Comparison of ENCODE assay signal across 1 cellular context in the genomic region with DNA sequence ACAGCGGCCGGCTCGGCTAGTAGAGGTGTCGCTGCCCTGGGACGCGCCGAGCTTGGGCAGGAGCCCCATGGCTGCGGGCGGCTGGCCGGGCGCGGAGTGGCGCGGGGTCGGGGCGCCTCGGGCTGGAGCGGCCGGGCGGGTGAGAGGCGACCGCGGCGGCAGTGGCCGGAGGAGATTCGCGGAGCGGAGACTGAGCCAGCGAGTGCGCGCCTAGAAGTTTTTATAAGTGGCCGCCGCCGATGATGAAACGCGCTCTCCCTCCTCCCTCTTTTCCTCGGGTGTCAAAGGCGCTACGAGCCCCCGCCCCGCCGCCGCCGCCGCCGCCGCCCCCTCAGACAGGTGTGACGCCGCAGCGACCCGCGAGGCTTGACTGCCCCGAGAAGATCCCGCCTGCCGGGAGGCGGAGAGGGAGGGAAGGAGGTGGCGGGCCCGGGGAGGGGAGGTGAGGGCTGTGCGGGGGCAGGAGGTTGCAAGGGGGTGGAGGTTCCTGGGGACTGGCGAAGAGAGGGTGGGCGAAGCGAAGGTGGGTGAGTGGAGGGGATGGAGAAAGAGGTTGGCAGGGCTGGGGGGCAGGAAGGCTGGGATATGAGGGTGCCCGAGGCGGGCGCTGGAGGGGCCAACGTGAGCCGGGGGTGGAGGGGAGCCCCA.
TF ChIP-seq lines count a peak whose summit lies in the region.

TSS of gene SLCO2A1 (minus strand) at position 192 of the 648 bp plus-strand sequence. CDS start at position 69, 123 bp downstream.

TF ChIP-seq in HepG2, 621 proteins besides CTCF, POLR2A, EP300 and RAD21 (continued from another document and continues in another):
- TF ChIP-seq, protein P1, sequence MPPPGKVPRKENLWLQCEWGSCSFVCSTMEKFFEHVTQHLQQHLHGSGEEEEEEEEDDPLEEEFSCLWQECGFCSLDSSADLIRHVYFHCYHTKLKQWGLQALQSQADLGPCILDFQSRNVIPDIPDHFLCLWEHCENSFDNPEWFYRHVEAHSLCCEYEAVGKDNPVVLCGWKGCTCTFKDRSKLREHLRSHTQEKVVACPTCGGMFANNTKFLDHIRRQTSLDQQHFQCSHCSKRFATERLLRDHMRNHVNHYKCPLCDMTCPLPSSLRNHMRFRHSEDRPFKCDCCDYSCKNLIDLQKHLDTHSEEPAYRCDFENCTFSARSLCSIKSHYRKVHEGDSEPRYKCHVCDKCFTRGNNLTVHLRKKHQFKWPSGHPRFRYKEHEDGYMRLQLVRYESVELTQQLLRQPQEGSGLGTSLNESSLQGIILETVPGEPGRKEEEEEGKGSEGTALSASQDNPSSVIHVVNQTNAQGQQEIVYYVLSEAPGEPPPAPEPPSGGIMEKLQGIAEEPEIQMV (CRISPR knock-in tag; IDR thresholded peaks at IDR 0.05; ENCODE audit: low read depth), result no peak
- TF ChIP-seq HES4 (CRISPR knock-in tag; IDR thresholded peaks at IDR 0.05; ENCODE audit: borderline replicate concordance) (no peak), ZFX (CRISPR knock-in tag; IDR thresholded peaks at IDR 0.05; ENCODE audit: low read depth) (peak; percentile 21; the same call in 1 of the 2 replicates), ZNF263 (CRISPR knock-in tag; IDR thresholded peaks at IDR 0.05) (peak; percentile 87), KDM2A (CRISPR knock-in tag; IDR thresholded peaks at IDR 0.05; ENCODE audit: borderline replicate concordance, low read depth) (no peak), ZNF180 (CRISPR knock-in tag; IDR thresholded peaks at IDR 0.05; ENCODE audit: borderline replicate concordance, low read depth) (no peak), ELF4 (CRISPR knock-in tag; IDR thresholded peaks at IDR 0.05; ENCODE audit: borderline replicate concordance) (no peak), LCORL (IDR thresholded peaks at IDR 0.05) (no peak), LCORL (CRISPR knock-in tag; IDR thresholded peaks at IDR 0.05) (peak; percentile 29; the same call in 1 of the 2 replicates), ZFY (CRISPR knock-in tag; IDR thresholded peaks at IDR 0.05) (0 out of 2 replicates have a peak, but pooled peaks have one; percentile 5), ZFAT (CRISPR knock-in tag; conservative IDR thresholded peaks at IDR 0.05) (no peak), NBN (conservative IDR thresholded peaks at IDR 0.05) (no peak), BRCA1 (CRISPR knock-in tag; IDR thresholded peaks at IDR 0.05) (no peak), RNF2 (conservative IDR thresholded peaks at IDR 0.05; ENCODE audit: low read depth) (0 out of 2 replicates have a peak, but pooled peaks have one; percentile 32), ATF7-NPFF (CRISPR knock-in tag; IDR thresholded peaks at IDR 0.05; ENCODE audit: low read depth) (peak; percentile 54; the same call in 1 of the 2 replicates), PAWR (CRISPR knock-in tag; IDR thresholded peaks at IDR 0.05; ENCODE audit: borderline replicate concordance) (no peak), HNRNPLL (IDR thresholded peaks at IDR 0.05; ENCODE audit: low read depth, low read length, poor library complexity, severe bottlenecking) (peak; percentile 16), KAT8 (CRISPR knock-in tag; IDR thresholded peaks at IDR 0.05) (no peak), FOXC1 (CRISPR knock-in tag; IDR thresholded peaks at IDR 0.05; ENCODE audit: borderline replicate concordance) (peak; percentile 15; the same call in 1 of the 2 replicates), ZNF83 (CRISPR knock-in tag; IDR thresholded peaks at IDR 0.05; ENCODE audit: borderline replicate concordance) (no peak), ZNF639 (CRISPR knock-in tag; conservative IDR thresholded peaks at IDR 0.05) (no peak), ZNF331 (CRISPR knock-in tag; IDR thresholded peaks at IDR 0.05) (no peak), DR1 (CRISPR knock-in tag; IDR thresholded peaks at IDR 0.05) (no peak), NFE2L2 (IDR thresholded peaks at IDR 0.05; ENCODE audit: low read length) (no peak), ZSCAN31 (CRISPR knock-in tag; IDR thresholded peaks at IDR 0.05; ENCODE audit: low read depth) (no peak), ZNF484 (CRISPR knock-in tag; IDR thresholded peaks at IDR 0.05; ENCODE audit: borderline replicate concordance, low read depth) (no peak), RARG (CRISPR knock-in tag; IDR thresholded peaks at IDR 0.05; ENCODE audit: low read depth) (no peak), SNAI1 (CRISPR knock-in tag; IDR thresholded peaks at IDR 0.05; ENCODE audit: borderline replicate concordance) (no peak), ZNF776 (CRISPR knock-in tag; IDR thresholded peaks at IDR 0.05) (peak; percentile 74; the same call in 1 of the 2 replicates), CREM (IDR thresholded peaks at IDR 0.05) (no peak), CREM (CRISPR knock-in tag; IDR thresholded peaks at IDR 0.05) (no peak), FOXJ3 (CRISPR knock-in tag; IDR thresholded peaks at IDR 0.05; ENCODE audit: borderline replicate concordance) (no peak), CSRNP1 (CRISPR knock-in tag; IDR thresholded peaks at IDR 0.05) (no peak), MTF2 (CRISPR knock-in tag; IDR thresholded peaks at IDR 0.05; ENCODE audit: borderline replicate concordance) (0 out of 2 replicates have a peak, but pooled peaks have one; percentile 24), ZFP62 (CRISPR knock-in tag; IDR thresholded peaks at IDR 0.05) (no peak)
- TF ChIP-seq, protein P2, sequence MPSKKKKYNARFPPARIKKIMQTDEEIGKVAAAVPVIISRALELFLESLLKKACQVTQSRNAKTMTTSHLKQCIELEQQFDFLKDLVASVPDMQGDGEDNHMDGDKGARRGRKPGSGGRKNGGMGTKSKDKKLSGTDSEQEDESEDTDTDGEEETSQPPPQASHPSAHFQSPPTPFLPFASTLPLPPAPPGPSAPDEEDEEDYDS (CRISPR knock-in tag; IDR thresholded peaks at IDR 0.05), result no peak
- TF ChIP-seq, protein P3, sequence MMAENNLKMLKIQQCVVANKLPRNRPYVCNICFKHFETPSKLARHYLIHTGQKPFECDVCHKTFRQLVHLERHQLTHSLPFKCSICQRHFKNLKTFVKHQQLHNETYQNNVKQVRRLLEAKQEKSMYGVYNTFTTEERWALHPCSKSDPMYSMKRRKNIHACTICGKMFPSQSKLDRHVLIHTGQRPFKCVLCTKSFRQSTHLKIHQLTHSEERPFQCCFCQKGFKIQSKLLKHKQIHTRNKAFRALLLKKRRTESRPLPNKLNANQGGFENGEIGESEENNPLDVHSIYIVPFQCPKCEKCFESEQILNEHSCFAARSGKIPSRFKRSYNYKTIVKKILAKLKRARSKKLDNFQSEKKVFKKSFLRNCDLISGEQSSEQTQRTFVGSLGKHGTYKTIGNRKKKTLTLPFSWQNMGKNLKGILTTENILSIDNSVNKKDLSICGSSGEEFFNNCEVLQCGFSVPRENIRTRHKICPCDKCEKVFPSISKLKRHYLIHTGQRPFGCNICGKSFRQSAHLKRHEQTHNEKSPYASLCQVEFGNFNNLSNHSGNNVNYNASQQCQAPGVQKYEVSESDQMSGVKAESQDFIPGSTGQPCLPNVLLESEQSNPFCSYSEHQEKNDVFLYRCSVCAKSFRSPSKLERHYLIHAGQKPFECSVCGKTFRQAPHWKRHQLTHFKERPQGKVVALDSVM (CRISPR knock-in tag; IDR thresholded peaks at IDR 0.05), result no peak
- TF ChIP-seq, protein P4, sequence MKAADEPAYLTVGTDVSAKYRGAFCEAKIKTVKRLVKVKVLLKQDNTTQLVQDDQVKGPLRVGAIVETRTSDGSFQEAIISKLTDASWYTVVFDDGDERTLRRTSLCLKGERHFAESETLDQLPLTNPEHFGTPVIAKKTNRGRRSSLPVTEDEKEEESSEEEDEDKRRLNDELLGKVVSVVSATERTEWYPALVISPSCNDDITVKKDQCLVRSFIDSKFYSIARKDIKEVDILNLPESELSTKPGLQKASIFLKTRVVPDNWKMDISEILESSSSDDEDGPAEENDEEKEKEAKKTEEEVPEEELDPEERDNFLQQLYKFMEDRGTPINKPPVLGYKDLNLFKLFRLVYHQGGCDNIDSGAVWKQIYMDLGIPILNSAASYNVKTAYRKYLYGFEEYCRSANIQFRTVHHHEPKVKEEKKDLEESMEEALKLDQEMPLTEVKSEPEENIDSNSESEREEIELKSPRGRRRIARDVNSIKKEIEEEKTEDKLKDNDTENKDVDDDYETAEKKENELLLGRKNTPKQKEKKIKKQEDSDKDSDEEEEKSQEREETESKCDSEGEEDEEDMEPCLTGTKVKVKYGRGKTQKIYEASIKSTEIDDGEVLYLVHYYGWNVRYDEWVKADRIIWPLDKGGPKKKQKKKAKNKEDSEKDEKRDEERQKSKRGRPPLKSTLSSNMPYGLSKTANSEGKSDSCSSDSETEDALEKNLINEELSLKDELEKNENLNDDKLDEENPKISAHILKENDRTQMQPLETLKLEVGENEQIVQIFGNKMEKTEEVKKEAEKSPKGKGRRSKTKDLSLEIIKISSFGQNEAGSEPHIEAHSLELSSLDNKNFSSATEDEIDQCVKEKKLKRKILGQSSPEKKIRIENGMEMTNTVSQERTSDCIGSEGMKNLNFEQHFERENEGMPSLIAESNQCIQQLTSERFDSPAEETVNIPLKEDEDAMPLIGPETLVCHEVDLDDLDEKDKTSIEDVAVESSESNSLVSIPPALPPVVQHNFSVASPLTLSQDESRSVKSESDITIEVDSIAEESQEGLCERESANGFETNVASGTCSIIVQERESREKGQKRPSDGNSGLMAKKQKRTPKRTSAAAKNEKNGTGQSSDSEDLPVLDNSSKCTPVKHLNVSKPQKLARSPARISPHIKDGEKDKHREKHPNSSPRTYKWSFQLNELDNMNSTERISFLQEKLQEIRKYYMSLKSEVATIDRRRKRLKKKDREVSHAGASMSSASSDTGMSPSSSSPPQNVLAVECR (CRISPR knock-in tag; IDR thresholded peaks at IDR 0.05; ENCODE audit: borderline replicate concordance), result no peak
- TF ChIP-seq, protein P5, sequence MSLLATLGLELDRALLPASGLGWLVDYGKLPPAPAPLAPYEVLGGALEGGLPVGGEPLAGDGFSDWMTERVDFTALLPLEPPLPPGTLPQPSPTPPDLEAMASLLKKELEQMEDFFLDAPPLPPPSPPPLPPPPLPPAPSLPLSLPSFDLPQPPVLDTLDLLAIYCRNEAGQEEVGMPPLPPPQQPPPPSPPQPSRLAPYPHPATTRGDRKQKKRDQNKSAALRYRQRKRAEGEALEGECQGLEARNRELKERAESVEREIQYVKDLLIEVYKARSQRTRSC (CRISPR knock-in tag; IDR thresholded peaks at IDR 0.05; ENCODE audit: low read depth), result no peak
- TF ChIP-seq, protein P6, sequence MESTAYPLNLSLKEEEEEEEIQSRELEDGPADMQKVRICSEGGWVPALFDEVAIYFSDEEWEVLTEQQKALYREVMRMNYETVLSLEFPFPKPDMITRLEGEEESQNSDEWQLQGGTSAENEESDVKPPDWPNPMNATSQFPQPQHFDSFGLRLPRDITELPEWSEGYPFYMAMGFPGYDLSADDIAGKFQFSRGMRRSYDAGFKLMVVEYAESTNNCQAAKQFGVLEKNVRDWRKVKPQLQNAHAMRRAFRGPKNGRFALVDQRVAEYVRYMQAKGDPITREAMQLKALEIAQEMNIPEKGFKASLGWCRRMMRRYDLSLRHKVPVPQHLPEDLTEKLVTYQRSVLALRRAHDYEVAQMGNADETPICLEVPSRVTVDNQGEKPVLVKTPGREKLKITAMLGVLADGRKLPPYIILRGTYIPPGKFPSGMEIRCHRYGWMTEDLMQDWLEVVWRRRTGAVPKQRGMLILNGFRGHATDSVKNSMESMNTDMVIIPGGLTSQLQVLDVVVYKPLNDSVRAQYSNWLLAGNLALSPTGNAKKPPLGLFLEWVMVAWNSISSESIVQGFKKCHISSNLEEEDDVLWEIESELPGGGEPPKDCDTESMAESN (CRISPR knock-in tag; conservative IDR thresholded peaks at IDR 0.05), result peak; percentile 37; the same call in 1 of the 2 replicates
- TF ChIP-seq, protein P7, sequence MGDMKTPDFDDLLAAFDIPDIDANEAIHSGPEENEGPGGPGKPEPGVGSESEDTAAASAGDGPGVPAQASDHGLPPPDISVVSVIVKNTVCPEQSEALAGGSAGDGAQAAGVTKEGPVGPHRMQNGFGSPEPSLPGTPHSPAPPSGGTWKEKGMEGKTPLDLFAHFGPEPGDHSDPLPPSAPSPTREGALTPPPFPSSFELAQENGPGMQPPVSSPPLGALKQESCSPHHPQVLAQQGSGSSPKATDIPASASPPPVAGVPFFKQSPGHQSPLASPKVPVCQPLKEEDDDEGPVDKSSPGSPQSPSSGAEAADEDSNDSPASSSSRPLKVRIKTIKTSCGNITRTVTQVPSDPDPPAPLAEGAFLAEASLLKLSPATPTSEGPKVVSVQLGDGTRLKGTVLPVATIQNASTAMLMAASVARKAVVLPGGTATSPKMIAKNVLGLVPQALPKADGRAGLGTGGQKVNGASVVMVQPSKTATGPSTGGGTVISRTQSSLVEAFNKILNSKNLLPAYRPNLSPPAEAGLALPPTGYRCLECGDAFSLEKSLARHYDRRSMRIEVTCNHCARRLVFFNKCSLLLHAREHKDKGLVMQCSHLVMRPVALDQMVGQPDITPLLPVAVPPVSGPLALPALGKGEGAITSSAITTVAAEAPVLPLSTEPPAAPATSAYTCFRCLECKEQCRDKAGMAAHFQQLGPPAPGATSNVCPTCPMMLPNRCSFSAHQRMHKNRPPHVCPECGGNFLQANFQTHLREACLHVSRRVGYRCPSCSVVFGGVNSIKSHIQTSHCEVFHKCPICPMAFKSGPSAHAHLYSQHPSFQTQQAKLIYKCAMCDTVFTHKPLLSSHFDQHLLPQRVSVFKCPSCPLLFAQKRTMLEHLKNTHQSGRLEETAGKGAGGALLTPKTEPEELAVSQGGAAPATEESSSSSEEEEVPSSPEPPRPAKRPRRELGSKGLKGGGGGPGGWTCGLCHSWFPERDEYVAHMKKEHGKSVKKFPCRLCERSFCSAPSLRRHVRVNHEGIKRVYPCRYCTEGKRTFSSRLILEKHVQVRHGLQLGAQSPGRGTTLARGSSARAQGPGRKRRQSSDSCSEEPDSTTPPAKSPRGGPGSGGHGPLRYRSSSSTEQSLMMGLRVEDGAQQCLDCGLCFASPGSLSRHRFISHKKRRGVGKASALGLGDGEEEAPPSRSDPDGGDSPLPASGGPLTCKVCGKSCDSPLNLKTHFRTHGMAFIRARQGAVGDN (CRISPR knock-in tag; IDR thresholded peaks at IDR 0.05), result peak; percentile 38; the same call in 1 of the 2 replicates
